Comparison of ENCODE assay signal across 1 cellular context in the genomic region with DNA sequence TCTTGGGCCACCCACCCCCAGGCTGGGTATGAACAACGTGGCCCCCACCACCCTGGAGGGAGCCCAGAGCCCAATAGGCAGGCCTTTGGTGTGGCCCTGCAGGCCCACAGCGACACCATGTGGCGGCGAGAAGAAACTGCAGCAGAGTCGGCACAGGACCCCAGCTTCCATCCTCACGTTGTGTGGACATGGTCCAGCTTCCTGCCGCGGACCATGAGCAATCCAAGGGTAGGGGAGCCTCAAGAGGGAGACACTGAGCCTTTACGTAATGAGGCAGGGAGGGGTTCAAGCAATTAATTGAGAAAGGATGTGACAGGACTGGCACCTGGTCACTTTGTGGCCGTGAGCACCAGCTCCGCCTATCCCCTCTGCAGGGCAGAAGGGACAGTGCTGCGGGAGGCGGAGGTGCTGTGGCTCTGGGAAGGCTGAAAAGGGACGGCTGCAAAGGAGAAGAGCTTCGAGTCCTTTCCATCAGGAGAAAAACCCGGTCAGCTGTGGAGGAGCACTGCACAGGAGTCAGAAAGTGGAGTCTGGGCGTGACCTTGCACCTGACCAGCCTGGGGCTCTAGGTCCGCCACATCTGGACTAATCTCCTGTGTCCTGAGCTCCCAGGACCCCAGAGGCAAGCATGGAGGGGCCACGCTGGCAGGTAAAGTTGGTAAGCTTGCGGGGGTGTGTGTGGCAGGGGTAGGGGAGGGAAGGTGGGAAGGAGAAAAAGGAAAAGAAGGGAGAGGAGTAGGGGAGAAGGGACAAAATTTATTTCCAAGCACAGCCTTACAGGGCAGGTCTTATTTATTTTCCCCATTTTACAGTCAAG.
TF ChIP-seq lines count a peak whose summit lies in the region.

No MANE protein-coding gene starts in this region.

TF ChIP-seq in HepG2, 621 proteins besides CTCF, POLR2A, EP300 and RAD21 (continued from another document):
- TF ChIP-seq ZNF639 (CRISPR knock-in tag; conservative IDR thresholded peaks at IDR 0.05) (no peak), ZBTB1 (CRISPR knock-in tag; IDR thresholded peaks at IDR 0.05; ENCODE audit: borderline replicate concordance) (no peak), ZFP82 (CRISPR knock-in tag; IDR thresholded peaks at IDR 0.05; ENCODE audit: borderline replicate concordance) (0 out of 2 replicates have a peak, but pooled peaks have one; percentile 1), ZNF891 (CRISPR knock-in tag; IDR thresholded peaks at IDR 0.05) (peak; percentile 56; the same call in 1 of the 2 replicates), ZC3H13 (CRISPR knock-in tag; IDR thresholded peaks at IDR 0.05) (no peak), ZNF564 (CRISPR knock-in tag; IDR thresholded peaks at IDR 0.05) (no peak), KMT2A (CRISPR knock-in tag; IDR thresholded peaks at IDR 0.05) (no peak), SAP130 (CRISPR knock-in tag; IDR thresholded peaks at IDR 0.05; ENCODE audit: low read depth) (peak; percentile 64; the same call in 1 of the 2 replicates), GATAD2A (CRISPR knock-in tag; IDR thresholded peaks at IDR 0.05) (peak; percentile 58), CBX5 (CRISPR knock-in tag; IDR thresholded peaks at IDR 0.05; ENCODE audit: borderline replicate concordance) (0 out of 2 replicates have a peak, but pooled peaks have one; percentile 85), RBM39 (IDR thresholded peaks at IDR 0.05; ENCODE audit: low read depth, low read length, poor library complexity, severe bottlenecking) (peak; percentile 48), RFXAP (CRISPR knock-in tag; IDR thresholded peaks at IDR 0.05; ENCODE audit: borderline replicate concordance) (no peak)
- TF ChIP-seq, protein P1, sequence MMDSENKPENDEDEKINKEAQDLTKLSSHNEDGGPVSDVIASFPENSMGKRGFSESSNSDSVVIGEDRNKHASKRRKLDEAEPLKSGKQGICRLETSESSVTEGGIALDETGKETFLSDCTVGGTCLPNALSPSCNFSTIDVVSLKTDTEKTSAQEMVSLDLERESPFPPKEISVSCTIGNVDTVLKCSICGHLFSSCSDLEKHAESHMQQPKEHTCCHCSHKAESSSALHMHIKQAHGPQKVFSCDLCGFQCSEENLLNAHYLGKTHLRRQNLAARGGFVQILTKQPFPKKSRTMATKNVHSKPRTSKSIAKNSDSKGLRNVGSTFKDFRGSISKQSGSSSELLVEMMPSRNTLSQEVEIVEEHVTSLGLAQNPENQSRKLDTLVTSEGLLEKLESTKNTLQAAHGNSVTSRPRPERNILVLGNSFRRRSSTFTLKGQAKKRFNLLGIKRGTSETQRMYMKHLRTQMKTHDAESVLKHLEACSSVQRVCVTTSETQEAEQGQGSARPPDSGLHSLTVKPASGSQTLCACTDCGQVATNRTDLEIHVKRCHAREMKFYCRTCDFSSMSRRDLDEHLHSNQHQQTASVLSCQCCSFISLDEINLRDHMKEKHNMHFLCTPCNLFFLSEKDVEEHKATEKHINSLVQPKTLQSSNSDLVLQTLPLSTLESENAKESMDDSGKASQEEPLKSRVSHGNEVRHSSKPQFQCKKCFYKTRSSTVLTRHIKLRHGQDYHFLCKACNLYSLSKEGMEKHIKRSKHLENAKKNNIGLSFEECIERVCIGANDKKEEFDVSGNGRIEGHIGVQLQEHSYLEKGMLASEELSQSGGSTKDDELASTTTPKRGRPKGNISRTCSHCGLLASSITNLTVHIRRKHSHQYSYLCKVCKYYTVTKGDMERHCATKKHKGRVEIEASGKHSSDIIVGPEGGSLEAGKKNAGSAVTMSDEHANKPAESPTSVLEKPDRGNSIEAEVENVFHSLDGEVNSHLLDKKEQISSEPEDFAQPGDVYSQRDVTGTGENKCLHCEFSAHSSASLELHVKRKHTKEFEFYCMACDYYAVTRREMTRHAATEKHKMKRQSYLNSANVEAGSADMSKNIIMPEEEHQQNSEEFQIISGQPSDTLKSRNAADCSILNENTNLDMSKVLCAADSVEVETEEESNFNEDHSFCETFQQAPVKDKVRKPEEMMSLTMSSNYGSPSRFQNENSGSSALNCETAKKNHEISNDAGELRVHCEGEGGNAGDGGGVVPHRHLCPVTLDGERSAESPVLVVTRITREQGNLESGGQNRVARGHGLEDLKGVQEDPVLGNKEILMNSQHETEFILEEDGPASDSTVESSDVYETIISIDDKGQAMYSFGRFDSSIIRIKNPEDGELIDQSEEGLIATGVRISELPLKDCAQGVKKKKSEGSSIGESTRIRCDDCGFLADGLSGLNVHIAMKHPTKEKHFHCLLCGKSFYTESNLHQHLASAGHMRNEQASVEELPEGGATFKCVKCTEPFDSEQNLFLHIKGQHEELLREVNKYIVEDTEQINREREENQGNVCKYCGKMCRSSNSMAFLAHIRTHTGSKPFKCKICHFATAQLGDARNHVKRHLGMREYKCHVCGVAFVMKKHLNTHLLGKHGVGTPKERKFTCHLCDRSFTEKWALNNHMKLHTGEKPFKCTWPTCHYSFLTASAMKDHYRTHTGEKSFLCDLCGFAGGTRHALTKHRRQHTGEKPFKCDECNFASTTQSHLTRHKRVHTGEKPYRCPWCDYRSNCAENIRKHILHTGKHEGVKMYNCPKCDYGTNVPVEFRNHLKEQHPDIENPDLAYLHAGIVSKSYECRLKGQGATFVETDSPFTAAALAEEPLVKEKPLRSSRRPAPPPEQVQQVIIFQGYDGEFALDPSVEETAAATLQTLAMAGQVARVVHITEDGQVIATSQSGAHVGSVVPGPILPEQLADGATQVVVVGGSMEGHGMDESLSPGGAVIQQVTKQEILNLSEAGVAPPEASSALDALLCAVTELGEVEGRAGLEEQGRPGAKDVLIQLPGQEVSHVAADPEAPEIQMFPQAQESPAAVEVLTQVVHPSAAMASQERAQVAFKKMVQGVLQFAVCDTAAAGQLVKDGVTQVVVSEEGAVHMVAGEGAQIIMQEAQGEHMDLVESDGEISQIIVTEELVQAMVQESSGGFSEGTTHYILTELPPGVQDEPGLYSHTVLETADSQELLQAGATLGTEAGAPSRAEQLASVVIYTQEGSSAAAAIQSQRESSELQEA (CRISPR knock-in tag; IDR thresholded peaks at IDR 0.05; ENCODE audit: not compliant biosample characterization), result no peak
- TF ChIP-seq, protein P2, sequence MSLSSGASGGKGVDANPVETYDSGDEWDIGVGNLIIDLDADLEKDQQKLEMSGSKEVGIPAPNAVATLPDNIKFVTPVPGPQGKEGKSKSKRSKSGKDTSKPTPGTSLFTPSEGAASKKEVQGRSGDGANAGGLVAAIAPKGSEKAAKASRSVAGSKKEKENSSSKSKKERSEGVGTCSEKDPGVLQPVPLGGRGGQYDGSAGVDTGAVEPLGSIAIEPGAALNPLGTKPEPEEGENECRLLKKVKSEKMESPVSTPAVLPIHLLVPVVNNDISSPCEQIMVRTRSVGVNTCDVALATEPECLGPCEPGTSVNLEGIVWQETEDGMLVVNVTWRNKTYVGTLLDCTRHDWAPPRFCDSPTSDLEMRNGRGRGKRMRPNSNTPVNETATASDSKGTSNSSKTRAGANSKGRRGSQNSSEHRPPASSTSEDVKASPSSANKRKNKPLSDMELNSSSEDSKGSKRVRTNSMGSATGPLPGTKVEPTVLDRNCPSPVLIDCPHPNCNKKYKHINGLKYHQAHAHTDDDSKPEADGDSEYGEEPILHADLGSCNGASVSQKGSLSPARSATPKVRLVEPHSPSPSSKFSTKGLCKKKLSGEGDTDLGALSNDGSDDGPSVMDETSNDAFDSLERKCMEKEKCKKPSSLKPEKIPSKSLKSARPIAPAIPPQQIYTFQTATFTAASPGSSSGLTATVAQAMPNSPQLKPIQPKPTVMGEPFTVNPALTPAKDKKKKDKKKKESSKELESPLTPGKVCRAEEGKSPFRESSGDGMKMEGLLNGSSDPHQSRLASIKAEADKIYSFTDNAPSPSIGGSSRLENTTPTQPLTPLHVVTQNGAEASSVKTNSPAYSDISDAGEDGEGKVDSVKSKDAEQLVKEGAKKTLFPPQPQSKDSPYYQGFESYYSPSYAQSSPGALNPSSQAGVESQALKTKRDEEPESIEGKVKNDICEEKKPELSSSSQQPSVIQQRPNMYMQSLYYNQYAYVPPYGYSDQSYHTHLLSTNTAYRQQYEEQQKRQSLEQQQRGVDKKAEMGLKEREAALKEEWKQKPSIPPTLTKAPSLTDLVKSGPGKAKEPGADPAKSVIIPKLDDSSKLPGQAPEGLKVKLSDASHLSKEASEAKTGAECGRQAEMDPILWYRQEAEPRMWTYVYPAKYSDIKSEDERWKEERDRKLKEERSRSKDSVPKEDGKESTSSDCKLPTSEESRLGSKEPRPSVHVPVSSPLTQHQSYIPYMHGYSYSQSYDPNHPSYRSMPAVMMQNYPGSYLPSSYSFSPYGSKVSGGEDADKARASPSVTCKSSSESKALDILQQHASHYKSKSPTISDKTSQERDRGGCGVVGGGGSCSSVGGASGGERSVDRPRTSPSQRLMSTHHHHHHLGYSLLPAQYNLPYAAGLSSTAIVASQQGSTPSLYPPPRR (CRISPR knock-in tag; IDR thresholded peaks at IDR 0.05; ENCODE audit: borderline replicate concordance), result peak; percentile 29; the same call in 1 of the 2 replicates
- TF ChIP-seq, protein P3, sequence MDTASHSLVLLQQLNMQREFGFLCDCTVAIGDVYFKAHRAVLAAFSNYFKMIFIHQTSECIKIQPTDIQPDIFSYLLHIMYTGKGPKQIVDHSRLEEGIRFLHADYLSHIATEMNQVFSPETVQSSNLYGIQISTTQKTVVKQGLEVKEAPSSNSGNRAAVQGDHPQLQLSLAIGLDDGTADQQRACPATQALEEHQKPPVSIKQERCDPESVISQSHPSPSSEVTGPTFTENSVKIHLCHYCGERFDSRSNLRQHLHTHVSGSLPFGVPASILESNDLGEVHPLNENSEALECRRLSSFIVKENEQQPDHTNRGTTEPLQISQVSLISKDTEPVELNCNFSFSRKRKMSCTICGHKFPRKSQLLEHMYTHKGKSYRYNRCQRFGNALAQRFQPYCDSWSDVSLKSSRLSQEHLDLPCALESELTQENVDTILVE (CRISPR knock-in tag; IDR thresholded peaks at IDR 0.05), result 0 out of 2 replicates have a peak, but pooled peaks have one; percentile 48
